23 cellular contexts compared by ENCODE assay signal in genomic region chrX:110966839-110967238, GRCh38.
DNase-seq lines count a peak whose midpoint lies in the region; ATAC-seq and TF ChIP-seq lines count a peak whose summit lies in the region.
"Had no signal": no experiment of that assay in that cellular context is flagged by ENCODE, and none has a peak within 500 bp of the region (broad histone marks: within the 10 kb centered on the region; RNA-seq: fewer than 3 reads in every experiment).

No MANE protein-coding gene starts in this region.

- H2BK5ac ChIP-seq in mesendoderm (ENCODE audit: low read length): no peak overlapping the region

- no peak overlapping the region for H4K8ac ChIP-seq in mesendoderm (ENCODE audit: low read depth, low read length)

- no peaks in the 10 kb centered on the region for H3K36me3 ChIP-seq in mesendoderm (ENCODE audit: control insufficient read depth, insufficient read depth, low read length)
- no peaks in the 10 kb centered on the region for H3K36me3 ChIP-seq in gastroesophageal sphincter
- H3K36me3 ChIP-seq: gastrocnemius medialis, uterus had no signal

- no peaks in the 10 kb centered on the region for H3K79me2 ChIP-seq in mesendoderm (ENCODE audit: control insufficient read depth, insufficient read depth, low read length)

- H2AK5ac ChIP-seq in mesendoderm (ENCODE audit: low read length): no peak overlapping the region

- no peak overlapping the region for H2BK120ac ChIP-seq in mesendoderm (ENCODE audit: low read depth, low read length)

- H3K23ac ChIP-seq in mesendoderm (ENCODE audit: low read length): no peak overlapping the region

- no CpG with 5 or more reads among the region's 1 CpG for WGBS in mesendoderm (ENCODE audit: extremely low coverage, insufficient coverage, low lambda C conversion rate)
- WGBS in gastroesophageal sphincter (ENCODE audit: low coverage in 1 of 2), 2 donors: 100% methylated on average over 1 of the region's 1 CpG; no CpG with 5 or more reads in 1 of the 2 donors

- H3K79me1 ChIP-seq in mesendoderm (ENCODE audit: low read length): no peaks in the 10 kb centered on the region

- H3K27ac ChIP-seq in mesendoderm (ENCODE audit: low read depth, low read length) (no peak overlapping the region), gastroesophageal sphincter (no peak overlapping the region)
- H3K27ac ChIP-seq: gastrocnemius medialis, psoas muscle, uterus had no signal

- no peak for TF ChIP-seq POLR2A in NB4 (IDR thresholded peaks at IDR 0.05; ENCODE audit: extremely low read depth, insufficient read length)
- no peak for TF ChIP-seq POLR2A in gastroesophageal sphincter (IDR thresholded peaks at IDR 0.05)

- H3K9ac ChIP-seq in mesendoderm (ENCODE audit: low read length): no peak overlapping the region

- no peak overlapping the region for H3K4me2 ChIP-seq in mesendoderm (ENCODE audit: low read length)

- no peak for TF ChIP-seq CTCF in NB4 (IDR thresholded peaks at IDR 0.05; ENCODE audit: low read depth, low read length)
- no peak for TF ChIP-seq CTCF in choroid plexus epithelial cell (conservative IDR thresholded peaks at IDR 0.05; ENCODE audit: low read depth, low read length)
- TF ChIP-seq CTCF in gastroesophageal sphincter (IDR thresholded peaks at IDR 0.05): no peak

- H3K9me3 ChIP-seq in gastroesophageal sphincter: no peaks in the 10 kb centered on the region
- H3K9me3 ChIP-seq: gastrocnemius medialis, mucosa of descending colon, psoas muscle, uterus had no signal

- H3K4me1 ChIP-seq in mesendoderm (ENCODE audit: control insufficient read depth, low read depth, low read length) (no peaks in the 10 kb centered on the region), gastroesophageal sphincter (no peaks in the 10 kb centered on the region)
- H3K4me1 ChIP-seq: gastrocnemius medialis, psoas muscle, uterus had no signal

- H2BK15ac ChIP-seq in mesendoderm (replicated peaks; ENCODE audit: low read depth): no peak overlapping the region

- no peak overlapping the region for H4K5ac ChIP-seq in mesendoderm (ENCODE audit: low read length)

- peak overlapping the region; percentile 7 for H3K56ac ChIP-seq in mesendoderm (ENCODE audit: low read length)

- H3K4me3 ChIP-seq in NB4 (ENCODE audit: low read depth, low read length) (no peak overlapping the region), choroid plexus epithelial cell (ENCODE audit: low read depth, low read length) (no peak overlapping the region), mesendoderm (ENCODE audit: low read length) (no peak overlapping the region), gastroesophageal sphincter (no peak overlapping the region)
- H3K4me3 ChIP-seq: gastrocnemius medialis, K562, mucosa of descending colon, psoas muscle, uterus had no signal

- H3K18ac ChIP-seq in mesendoderm (ENCODE audit: low read length): no peak overlapping the region

- ATAC-seq in HG02981 (IDR thresholded peaks at IDR 0.05; ENCODE audit: unreplicated experiment) (no peak), GM18870 (IDR thresholded peaks at IDR 0.05; ENCODE audit: unreplicated experiment) (no peak), gastroesophageal sphincter (no peak)
- ATAC-seq: gastrocnemius medialis, K562, left colon, mucosa of descending colon, psoas muscle had no signal

- H3K4ac ChIP-seq in mesendoderm (ENCODE audit: low read depth, low read length): no peak overlapping the region

- peak; percentile 47 to 49 for DNase-seq in AML-193 (lab: John Stamatoyannopoulos, UW)
- peak; percentile 64 for DNase-seq in NB4 (ENCODE audit: low read depth)
- DNase-seq in choroid plexus epithelial cell (ENCODE audit: low read depth): peak; percentile 1
- no peak for DNase-seq in mesendoderm
- no peak for DNase-seq in mesenteric fat pad (ENCODE audit: low spot score)
- DNase-seq: activated CD4-positive, alpha-beta T cell treated with anti-CD3 and anti-CD28 coated beads for 4 hours; activated CD8-positive, alpha-beta memory T cell treated with anti-CD3 and anti-CD28 coated beads, Interleukin-2, amount 50 U/mL, for 48 hours; aorta; cortex of kidney; DMS153; gastrocnemius medialis; left colon; mucosa of descending colon; NCI-H1092; NCI-H2081 treated with DMSO at 0.1 percent for 48 hours; NCI-H510A treated with DMSO at 0.1 percent for 48 hours; psoas muscle; substantia nigra; uterus had no signal

- TF ChIP-seq EP300 in gastroesophageal sphincter (IDR thresholded peaks at IDR 0.05): no peak

- H3K27me3 ChIP-seq in mesendoderm (ENCODE audit: insufficient read depth, low read length, poor library complexity): no peaks in the 10 kb centered on the region
- H3K27me3 ChIP-seq in gastroesophageal sphincter: no peaks in the 10 kb centered on the region
- H3K27me3 ChIP-seq: gastrocnemius medialis, uterus had no signal

Comparison
In these comparisons a context has a peak if more than half of its experiments do, and no peak if none do; other contexts are left out.
1. DNase-seq: peak in AML-193 (2 of 2), NB4 (single experiment) and choroid plexus epithelial cell (single experiment); none in mesendoderm (single experiment) and mesenteric fat pad (single experiment).